In genomic region chr1:211482306-211482705, GRCh38 we compare ENCODE assay signal across 20 cellular contexts. TPM values are rescaled to one million over a fixed set of nuclear protein-coding genes. Genes with fewer than 3 reads are reported as not detected.
DNase-seq lines count a peak whose midpoint lies in the region; ATAC-seq and TF ChIP-seq lines count a peak whose summit lies in the region.
"Had no signal": no experiment of that assay in that cellular context is flagged by ENCODE, and none has a peak within 500 bp of the region (broad histone marks: within the 10 kb centered on the region; RNA-seq: fewer than 3 reads in every experiment).

No MANE protein-coding gene starts in this region.

- no peak overlapping the region for H3K27ac ChIP-seq in spleen
- H3K27ac ChIP-seq in right lobe of liver, result no peak overlapping the region

- TF ChIP-seq CTCF in spleen (IDR thresholded peaks at IDR 0.05 in 8 of 11, conservative IDR thresholded peaks at IDR 0.05 in 3 of 11) (no peak), right lobe of liver (IDR thresholded peaks at IDR 0.05) (no peak)

- H3K27me3 ChIP-seq in spleen (replicated peaks in 1 of 7) (peaks cover 0 to 34% (median 8%) of the 10 kb centered on the region in 7 donors), right lobe of liver (no peaks in the 10 kb centered on the region)
- H3K27me3 ChIP-seq: BE2C had no signal

- H3K4me3 ChIP-seq in spleen (no peak overlapping the region), right lobe of liver (no peak overlapping the region)
- H3K4me3 ChIP-seq: GM12878 had no signal

- 83 to 95% (median 88%) methylated on average over 6 of the region's 6 CpGs for WGBS in spleen, 5 donors
- 97% methylated on average over 5 of the region's 6 CpGs for WGBS in right lobe of liver (ENCODE audit: insufficient coverage, low coverage, low lambda C conversion rate, missing lambda C conversion rate)

- intact Hi-C loops in spleen (cut with DNase I; ENCODE audit: low total_unique reads) (no loop called here), right lobe of liver (cut with DNase I) (no loop called here)

- H3K4me1 ChIP-seq in spleen, result peaks cover 0 to 6% (median 2%) of the 10 kb centered on the region in 6 donors
- no peaks in the 10 kb centered on the region for H3K4me1 ChIP-seq in right lobe of liver
- H3K4me1 ChIP-seq: BE2C had no signal

- no peaks in the 10 kb centered on the region for H3K9me3 ChIP-seq in spleen
- H3K9me3 ChIP-seq in right lobe of liver, result no peaks in the 10 kb centered on the region
- H3K9me3 ChIP-seq: BE2C had no signal

- ATAC-seq in left lobe of liver (no peak), right lobe of liver (no peak), HG02840 (IDR thresholded peaks at IDR 0.05; ENCODE audit: low FRiP score, unreplicated experiment) (no peak)
- ATAC-seq: GM12878, HepG2 had no signal

- TF ChIP-seq POLR2A in spleen (IDR thresholded peaks at IDR 0.05) (no peak), right lobe of liver (IDR thresholded peaks at IDR 0.05) (no peak)

- H3K36me3 ChIP-seq in spleen (no peaks in the 10 kb centered on the region), right lobe of liver (no peaks in the 10 kb centered on the region)
- H3K36me3 ChIP-seq: BE2C had no signal

- peak; percentile 33 for DNase-seq in activated effector memory CD4-positive, alpha-beta T cell treated with anti-CD3 and anti-CD28 coated beads, Interleukin-2, amount 50 U/mL, for 16 hours
- DNase-seq in activated effector memory CD4-positive, alpha-beta T cell treated with Interleukin-2 at 50 U/mL for 16 hours, result no peak
- DNase-seq in left lobe of liver (ENCODE audit: low spot score), result peak; percentile 10
- DNase-seq in spleen, result peak; percentile 8
- DNase-seq in right lobe of liver, result no peak
- DNase-seq: BE2C; C1 segment of cervical spinal cord; CD4-positive, CD25-positive, alpha-beta regulatory T cell; CD8-positive, alpha-beta memory T cell; COR-L47; DMS 273 treated with DMSO at 0.1 percent for 48 hours; DMS53; DND-41; EL; H9 had no signal

RNA-seq across cellular contexts. Expression of gene RD3, which starts 9.7 kb away (rescaled TPM):
- total RNA-seq in left lobe of liver, result not detected
- total RNA-seq in spleen, result not detected
- not detected for polyA plus RNA-seq in spleen
- total RNA-seq in right lobe of liver, result not detected
- total RNA-seq: A172; CD4-positive, CD25-positive, alpha-beta regulatory T cell; CD8-positive, alpha-beta memory T cell; G401; GM12878; H9; HepG2 had no signal
- polyA plus RNA-seq: CD4-positive, CD25-positive, alpha-beta regulatory T cell; CD8-positive, alpha-beta memory T cell; GM12878; HepG2 had no signal

Comparison
In these comparisons a context has a peak if more than half of its experiments do, and no peak if none do; other contexts are left out.
1. DNase-seq: peak in activated effector memory CD4-positive, alpha-beta T cell treated with anti-CD3 and anti-CD28 coated beads, Interleukin-2, amount 50 U/mL, for 16 hours (single experiment), left lobe of liver (single experiment) and spleen (single experiment); none in activated effector memory CD4-positive, alpha-beta T cell treated with Interleukin-2 at 50 U/mL for 16 hours (single experiment) and right lobe of liver (0 of 3).